Comparison of ENCODE assay signal across 1 cellular context in the genomic region with DNA sequence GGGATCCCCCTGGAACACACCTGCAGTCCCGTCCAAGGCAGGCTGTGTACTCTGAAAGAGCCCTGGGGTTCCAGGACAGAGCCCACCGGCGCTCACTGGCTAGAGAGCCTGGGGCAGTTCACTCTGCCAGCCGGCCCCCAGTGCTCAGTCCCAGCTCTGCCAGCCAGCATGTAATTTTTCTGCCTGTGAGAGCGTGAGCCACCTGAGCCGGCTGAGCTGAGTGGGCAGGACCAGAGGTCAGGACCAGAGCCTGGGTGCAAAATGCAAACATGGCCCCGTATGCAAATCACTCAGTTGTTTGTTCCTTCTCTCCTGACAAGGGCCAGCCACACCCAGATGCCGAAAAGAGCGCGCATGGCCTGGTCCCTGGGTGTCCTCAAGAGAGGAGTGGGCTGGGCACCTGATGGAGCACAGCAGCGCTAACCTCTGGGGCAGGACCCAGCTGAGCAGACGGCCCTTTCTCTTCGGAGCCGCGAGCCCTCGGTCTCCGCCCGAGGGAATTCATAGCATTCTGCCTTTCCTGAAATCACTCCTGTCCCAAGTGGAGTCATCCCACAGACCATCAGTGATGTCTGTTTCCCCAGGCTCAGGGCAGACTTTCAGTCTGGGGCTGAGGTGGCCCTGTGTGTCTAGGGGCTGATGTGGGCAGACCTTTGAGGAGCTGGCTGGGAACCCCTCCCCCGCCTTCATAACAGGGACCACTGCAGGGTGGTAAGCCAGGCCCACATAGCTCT.
TF ChIP-seq lines count a peak whose summit lies in the region.

No MANE protein-coding gene starts in this region.

TF ChIP-seq in HepG2, 621 proteins besides CTCF, POLR2A, EP300 and RAD21 (continued from another document and continues in another):
- TF ChIP-seq, protein P1, sequence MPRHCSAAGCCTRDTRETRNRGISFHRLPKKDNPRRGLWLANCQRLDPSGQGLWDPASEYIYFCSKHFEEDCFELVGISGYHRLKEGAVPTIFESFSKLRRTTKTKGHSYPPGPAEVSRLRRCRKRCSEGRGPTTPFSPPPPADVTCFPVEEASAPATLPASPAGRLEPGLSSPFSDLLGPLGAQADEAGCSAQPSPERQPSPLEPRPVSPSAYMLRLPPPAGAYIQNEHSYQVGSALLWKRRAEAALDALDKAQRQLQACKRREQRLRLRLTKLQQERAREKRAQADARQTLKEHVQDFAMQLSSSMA (CRISPR knock-in tag; IDR thresholded peaks at IDR 0.05) = no peak
- no peak for TF ChIP-seq NR1H2 (CRISPR knock-in tag; IDR thresholded peaks at IDR 0.05; ENCODE audit: borderline replicate concordance, low read depth)
- no peak for TF ChIP-seq ZNF10 (CRISPR knock-in tag; IDR thresholded peaks at IDR 0.05; ENCODE audit: borderline replicate concordance, low read depth)
- TF ChIP-seq, protein P2, sequence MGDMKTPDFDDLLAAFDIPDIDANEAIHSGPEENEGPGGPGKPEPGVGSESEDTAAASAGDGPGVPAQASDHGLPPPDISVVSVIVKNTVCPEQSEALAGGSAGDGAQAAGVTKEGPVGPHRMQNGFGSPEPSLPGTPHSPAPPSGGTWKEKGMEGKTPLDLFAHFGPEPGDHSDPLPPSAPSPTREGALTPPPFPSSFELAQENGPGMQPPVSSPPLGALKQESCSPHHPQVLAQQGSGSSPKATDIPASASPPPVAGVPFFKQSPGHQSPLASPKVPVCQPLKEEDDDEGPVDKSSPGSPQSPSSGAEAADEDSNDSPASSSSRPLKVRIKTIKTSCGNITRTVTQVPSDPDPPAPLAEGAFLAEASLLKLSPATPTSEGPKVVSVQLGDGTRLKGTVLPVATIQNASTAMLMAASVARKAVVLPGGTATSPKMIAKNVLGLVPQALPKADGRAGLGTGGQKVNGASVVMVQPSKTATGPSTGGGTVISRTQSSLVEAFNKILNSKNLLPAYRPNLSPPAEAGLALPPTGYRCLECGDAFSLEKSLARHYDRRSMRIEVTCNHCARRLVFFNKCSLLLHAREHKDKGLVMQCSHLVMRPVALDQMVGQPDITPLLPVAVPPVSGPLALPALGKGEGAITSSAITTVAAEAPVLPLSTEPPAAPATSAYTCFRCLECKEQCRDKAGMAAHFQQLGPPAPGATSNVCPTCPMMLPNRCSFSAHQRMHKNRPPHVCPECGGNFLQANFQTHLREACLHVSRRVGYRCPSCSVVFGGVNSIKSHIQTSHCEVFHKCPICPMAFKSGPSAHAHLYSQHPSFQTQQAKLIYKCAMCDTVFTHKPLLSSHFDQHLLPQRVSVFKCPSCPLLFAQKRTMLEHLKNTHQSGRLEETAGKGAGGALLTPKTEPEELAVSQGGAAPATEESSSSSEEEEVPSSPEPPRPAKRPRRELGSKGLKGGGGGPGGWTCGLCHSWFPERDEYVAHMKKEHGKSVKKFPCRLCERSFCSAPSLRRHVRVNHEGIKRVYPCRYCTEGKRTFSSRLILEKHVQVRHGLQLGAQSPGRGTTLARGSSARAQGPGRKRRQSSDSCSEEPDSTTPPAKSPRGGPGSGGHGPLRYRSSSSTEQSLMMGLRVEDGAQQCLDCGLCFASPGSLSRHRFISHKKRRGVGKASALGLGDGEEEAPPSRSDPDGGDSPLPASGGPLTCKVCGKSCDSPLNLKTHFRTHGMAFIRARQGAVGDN (CRISPR knock-in tag; IDR thresholded peaks at IDR 0.05) = peak; percentile 57; the same call in 1 of the 2 replicates
- TF ChIP-seq MIER3 (CRISPR knock-in tag; IDR thresholded peaks at IDR 0.05; ENCODE audit: borderline replicate concordance) = no peak
- TF ChIP-seq PRMT3 (CRISPR knock-in tag; IDR thresholded peaks at IDR 0.05; ENCODE audit: borderline replicate concordance, low read depth) = no peak
- TF ChIP-seq ZNF724P (CRISPR knock-in tag; IDR thresholded peaks at IDR 0.05; ENCODE audit: borderline replicate concordance) = no peak
- TF ChIP-seq, protein P3, sequence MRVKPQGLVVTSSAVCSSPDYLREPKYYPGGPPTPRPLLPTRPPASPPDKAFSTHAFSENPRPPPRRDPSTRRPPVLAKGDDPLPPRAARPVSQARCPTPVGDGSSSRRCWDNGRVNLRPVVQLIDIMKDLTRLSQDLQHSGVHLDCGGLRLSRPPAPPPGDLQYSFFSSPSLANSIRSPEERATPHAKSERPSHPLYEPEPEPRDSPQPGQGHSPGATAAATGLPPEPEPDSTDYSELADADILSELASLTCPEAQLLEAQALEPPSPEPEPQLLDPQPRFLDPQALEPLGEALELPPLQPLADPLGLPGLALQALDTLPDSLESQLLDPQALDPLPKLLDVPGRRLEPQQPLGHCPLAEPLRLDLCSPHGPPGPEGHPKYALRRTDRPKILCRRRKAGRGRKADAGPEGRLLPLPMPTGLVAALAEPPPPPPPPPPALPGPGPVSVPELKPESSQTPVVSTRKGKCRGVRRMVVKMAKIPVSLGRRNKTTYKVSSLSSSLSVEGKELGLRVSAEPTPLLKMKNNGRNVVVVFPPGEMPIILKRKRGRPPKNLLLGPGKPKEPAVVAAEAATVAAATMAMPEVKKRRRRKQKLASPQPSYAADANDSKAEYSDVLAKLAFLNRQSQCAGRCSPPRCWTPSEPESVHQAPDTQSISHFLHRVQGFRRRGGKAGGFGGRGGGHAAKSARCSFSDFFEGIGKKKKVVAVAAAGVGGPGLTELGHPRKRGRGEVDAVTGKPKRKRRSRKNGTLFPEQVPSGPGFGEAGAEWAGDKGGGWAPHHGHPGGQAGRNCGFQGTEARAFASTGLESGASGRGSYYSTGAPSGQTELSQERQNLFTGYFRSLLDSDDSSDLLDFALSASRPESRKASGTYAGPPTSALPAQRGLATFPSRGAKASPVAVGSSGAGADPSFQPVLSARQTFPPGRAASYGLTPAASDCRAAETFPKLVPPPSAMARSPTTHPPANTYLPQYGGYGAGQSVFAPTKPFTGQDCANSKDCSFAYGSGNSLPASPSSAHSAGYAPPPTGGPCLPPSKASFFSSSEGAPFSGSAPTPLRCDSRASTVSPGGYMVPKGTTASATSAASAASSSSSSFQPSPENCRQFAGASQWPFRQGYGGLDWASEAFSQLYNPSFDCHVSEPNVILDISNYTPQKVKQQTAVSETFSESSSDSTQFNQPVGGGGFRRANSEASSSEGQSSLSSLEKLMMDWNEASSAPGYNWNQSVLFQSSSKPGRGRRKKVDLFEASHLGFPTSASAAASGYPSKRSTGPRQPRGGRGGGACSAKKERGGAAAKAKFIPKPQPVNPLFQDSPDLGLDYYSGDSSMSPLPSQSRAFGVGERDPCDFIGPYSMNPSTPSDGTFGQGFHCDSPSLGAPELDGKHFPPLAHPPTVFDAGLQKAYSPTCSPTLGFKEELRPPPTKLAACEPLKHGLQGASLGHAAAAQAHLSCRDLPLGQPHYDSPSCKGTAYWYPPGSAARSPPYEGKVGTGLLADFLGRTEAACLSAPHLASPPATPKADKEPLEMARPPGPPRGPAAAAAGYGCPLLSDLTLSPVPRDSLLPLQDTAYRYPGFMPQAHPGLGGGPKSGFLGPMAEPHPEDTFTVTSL (CRISPR knock-in tag; IDR thresholded peaks at IDR 0.05; ENCODE audit: borderline replicate concordance) = no peak
- TF ChIP-seq ZNF547 (CRISPR knock-in tag; IDR thresholded peaks at IDR 0.05) = no peak
- no peak for TF ChIP-seq MATR3 (CRISPR knock-in tag; IDR thresholded peaks at IDR 0.05)
- no peak for TF ChIP-seq SOX5 (CRISPR knock-in tag; IDR thresholded peaks at IDR 0.05; ENCODE audit: borderline replicate concordance)
- TF ChIP-seq FOXM1 (CRISPR knock-in tag; IDR thresholded peaks at IDR 0.05) = no peak
- no peak for TF ChIP-seq SMC3 (IDR thresholded peaks at IDR 0.05; ENCODE audit: low read length)
- no peak for TF ChIP-seq ATM (IDR thresholded peaks at IDR 0.05; ENCODE audit: borderline replicate concordance)
- TF ChIP-seq ZNF839 (CRISPR knock-in tag; IDR thresholded peaks at IDR 0.05; ENCODE audit: borderline replicate concordance) = no peak
- TF ChIP-seq, protein P4, sequence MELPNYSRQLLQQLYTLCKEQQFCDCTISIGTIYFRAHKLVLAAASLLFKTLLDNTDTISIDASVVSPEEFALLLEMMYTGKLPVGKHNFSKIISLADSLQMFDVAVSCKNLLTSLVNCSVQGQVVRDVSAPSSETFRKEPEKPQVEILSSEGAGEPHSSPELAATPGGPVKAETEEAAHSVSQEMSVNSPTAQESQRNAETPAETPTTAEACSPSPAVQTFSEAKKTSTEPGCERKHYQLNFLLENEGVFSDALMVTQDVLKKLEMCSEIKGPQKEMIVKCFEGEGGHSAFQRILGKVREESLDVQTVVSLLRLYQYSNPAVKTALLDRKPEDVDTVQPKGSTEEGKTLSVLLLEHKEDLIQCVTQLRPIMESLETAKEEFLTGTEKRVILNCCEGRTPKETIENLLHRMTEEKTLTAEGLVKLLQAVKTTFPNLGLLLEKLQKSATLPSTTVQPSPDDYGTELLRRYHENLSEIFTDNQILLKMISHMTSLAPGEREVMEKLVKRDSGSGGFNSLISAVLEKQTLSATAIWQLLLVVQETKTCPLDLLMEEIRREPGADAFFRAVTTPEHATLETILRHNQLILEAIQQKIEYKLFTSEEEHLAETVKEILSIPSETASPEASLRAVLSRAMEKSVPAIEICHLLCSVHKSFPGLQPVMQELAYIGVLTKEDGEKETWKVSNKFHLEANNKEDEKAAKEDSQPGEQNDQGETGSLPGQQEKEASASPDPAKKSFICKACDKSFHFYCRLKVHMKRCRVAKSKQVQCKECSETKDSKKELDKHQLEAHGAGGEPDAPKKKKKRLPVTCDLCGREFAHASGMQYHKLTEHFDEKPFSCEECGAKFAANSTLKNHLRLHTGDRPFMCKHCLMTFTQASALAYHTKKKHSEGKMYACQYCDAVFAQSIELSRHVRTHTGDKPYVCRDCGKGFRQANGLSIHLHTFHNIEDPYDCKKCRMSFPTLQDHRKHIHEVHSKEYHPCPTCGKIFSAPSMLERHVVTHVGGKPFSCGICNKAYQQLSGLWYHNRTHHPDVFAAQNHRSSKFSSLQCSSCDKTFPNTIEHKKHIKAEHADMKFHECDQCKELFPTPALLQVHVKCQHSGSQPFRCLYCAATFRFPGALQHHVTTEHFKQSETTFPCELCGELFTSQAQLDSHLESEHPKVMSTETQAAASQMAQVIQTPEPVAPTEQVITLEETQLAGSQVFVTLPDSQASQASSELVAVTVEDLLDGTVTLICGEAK (IDR thresholded peaks at IDR 0.05) = no peak
- TF ChIP-seq, protein P4 (CRISPR knock-in tag; IDR thresholded peaks at IDR 0.05) = no peak
- no peak for TF ChIP-seq LCORL (IDR thresholded peaks at IDR 0.05)
- 0 out of 2 replicates have a peak, but pooled peaks have one; percentile 31 for TF ChIP-seq LCORL (CRISPR knock-in tag; IDR thresholded peaks at IDR 0.05)
- TF ChIP-seq DPF2 (CRISPR knock-in tag; IDR thresholded peaks at IDR 0.05; ENCODE audit: borderline replicate concordance, low read depth) = no peak
- no peak for TF ChIP-seq KLF6 (CRISPR knock-in tag; IDR thresholded peaks at IDR 0.05)
- TF ChIP-seq, protein P5, sequence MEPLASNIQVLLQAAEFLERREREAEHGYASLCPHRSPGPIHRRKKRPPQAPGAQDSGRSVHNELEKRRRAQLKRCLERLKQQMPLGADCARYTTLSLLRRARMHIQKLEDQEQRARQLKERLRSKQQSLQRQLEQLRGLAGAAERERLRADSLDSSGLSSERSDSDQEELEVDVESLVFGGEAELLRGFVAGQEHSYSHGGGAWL (CRISPR knock-in tag; IDR thresholded peaks at IDR 0.05) = no peak
- TF ChIP-seq ELF3 (CRISPR knock-in tag; IDR thresholded peaks at IDR 0.05) = no peak
- no peak for TF ChIP-seq ZNF343 (CRISPR knock-in tag; IDR thresholded peaks at IDR 0.05)
- no peak for TF ChIP-seq ZBTB7B (CRISPR knock-in tag; IDR thresholded peaks at IDR 0.05)
- TF ChIP-seq, protein P6, sequence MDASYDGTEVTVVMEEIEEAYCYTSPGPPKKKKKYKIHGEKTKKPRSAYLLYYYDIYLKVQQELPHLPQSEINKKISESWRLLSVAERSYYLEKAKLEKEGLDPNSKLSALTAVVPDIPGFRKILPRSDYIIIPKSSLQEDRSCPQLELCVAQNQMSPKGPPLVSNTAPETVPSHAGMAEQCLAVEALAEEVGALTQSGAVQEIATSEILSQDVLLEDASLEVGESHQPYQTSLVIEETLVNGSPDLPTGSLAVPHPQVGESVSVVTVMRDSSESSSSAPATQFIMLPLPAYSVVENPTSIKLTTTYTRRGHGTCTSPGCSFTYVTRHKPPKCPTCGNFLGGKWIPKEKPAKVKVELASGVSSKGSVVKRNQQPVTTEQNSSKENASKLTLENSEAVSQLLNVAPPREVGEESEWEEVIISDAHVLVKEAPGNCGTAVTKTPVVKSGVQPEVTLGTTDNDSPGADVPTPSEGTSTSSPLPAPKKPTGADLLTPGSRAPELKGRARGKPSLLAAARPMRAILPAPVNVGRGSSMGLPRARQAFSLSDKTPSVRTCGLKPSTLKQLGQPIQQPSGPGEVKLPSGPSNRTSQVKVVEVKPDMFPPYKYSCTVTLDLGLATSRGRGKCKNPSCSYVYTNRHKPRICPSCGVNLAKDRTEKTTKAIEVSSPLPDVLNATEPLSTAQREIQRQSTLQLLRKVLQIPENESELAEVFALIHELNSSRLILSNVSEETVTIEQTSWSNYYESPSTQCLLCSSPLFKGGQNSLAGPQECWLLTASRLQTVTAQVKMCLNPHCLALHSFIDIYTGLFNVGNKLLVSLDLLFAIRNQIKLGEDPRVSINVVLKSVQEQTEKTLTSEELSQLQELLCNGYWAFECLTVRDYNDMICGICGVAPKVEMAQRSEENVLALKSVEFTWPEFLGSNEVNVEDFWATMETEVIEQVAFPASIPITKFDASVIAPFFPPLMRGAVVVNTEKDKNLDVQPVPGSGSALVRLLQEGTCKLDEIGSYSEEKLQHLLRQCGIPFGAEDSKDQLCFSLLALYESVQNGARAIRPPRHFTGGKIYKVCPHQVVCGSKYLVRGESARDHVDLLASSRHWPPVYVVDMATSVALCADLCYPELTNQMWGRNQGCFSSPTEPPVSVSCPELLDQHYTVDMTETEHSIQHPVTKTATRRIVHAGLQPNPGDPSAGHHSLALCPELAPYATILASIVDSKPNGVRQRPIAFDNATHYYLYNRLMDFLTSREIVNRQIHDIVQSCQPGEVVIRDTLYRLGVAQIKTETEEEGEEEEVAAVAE (CRISPR knock-in tag; IDR thresholded peaks at IDR 0.05; ENCODE audit: borderline replicate concordance) = no peak
- TF ChIP-seq HNRNPL (IDR thresholded peaks at IDR 0.05; ENCODE audit: low read depth, low read length) = peak; percentile 86
